In genomic region chr9:65812489-65812888, GRCh38 we compare ENCODE assay signal across 2 cellular contexts.
DNase-seq lines count a peak whose midpoint lies in the region; ATAC-seq, FAIRE-seq and TF ChIP-seq lines count a peak whose summit lies in the region.
"Not testable (repeated sequence)": the region's sequence is repeated elsewhere in the genome, so short reads cannot be mapped to it uniquely, and the experiment has no call there.

No MANE protein-coding gene starts in this region.

- not testable (repeated sequence) for H3K9me3 ChIP-seq in HEK293 (ENCODE audit: control insufficient read depth, insufficient read depth, low read depth, low read length); HepG2 (ENCODE audit: low read length)

- TF ChIP-seq CTCF in HEK293 (tag by site-specific recombination; IDR thresholded peaks at IDR 0.05); HepG2 (CRISPR knock-in tag; IDR thresholded peaks at IDR 0.05): not testable (repeated sequence)

- DNase-seq in HepG2 (ENCODE audit: low spot score), result not testable (repeated sequence)

- POLR2A ChIA-PET in HEK293 (lab: Yijun Ruan, JAX); HepG2 (lab: Yijun Ruan, JAX): not testable (repeated sequence)

- not testable (repeated sequence) for H3K79me2 ChIP-seq in HepG2 (ENCODE audit: insufficient read depth, low read length)

- not testable (repeated sequence) for ATAC-seq in HepG2

- H3K36me3 ChIP-seq in HEK293 (ENCODE audit: control insufficient read depth in 2 of 2, insufficient read depth in 1 of 2, low read length in 2 of 2); HepG2 (replicated peaks in 1 of 2; ENCODE audit: control insufficient read depth in 1 of 2, insufficient read depth in 2 of 2, low read length in 2 of 2): not testable (repeated sequence)

- WGBS in HepG2 (ENCODE audit: low lambda C conversion rate), result 0% methylated on average over 1 of the region's 1 CpG

- FAIRE-seq in HepG2 (lab: Jason Lieb, UNC), result not testable (repeated sequence)

- H3K4me2 ChIP-seq in HepG2 (ENCODE audit: low read depth, low read length), result not testable (repeated sequence)

- not testable (repeated sequence) for TF ChIP-seq RAD21 in HepG2 (CRISPR knock-in tag; IDR thresholded peaks at IDR 0.05)

- H3K4me3 ChIP-seq in HEK293 (ENCODE audit: low read depth, low read length); HepG2 (replicated peaks in 1 of 3; ENCODE audit: insufficient read depth in 1 of 3, low read depth in 2 of 3, low read length in 3 of 3): not testable (repeated sequence)

- intact Hi-C loops in HepG2 (cut with micrococcal nuclease; ENCODE audit: unreplicated experiment), result not testable (repeated sequence)

- not testable (repeated sequence) for H3K27me3 ChIP-seq in HepG2 (ENCODE audit: control insufficient read depth in 1 of 2, insufficient read depth in 2 of 2, low read length in 2 of 2)

- not testable (repeated sequence) for H2AFZ ChIP-seq in HepG2 (ENCODE audit: low read length)

- not testable (repeated sequence) for H4K20me1 ChIP-seq in HepG2 (ENCODE audit: insufficient read depth, low read length)

- TF ChIP-seq POLR2A in HepG2 (IDR thresholded peaks at IDR 0.05; ENCODE audit: insufficient read depth in 1 of 2, low read depth in 2 of 2, low read length in 2 of 2), result not testable (repeated sequence)

- in situ Hi-C loops in HepG2 (cut with HindIII; ENCODE audit: extremely low pct_ligation_motif_present, low pct_unique_long_range_greater_than_20kb), result not testable (repeated sequence)

- not testable (repeated sequence) for H3K4me1 ChIP-seq in HEK293 (ENCODE audit: control insufficient read depth, insufficient read depth, low read length); HepG2 (ENCODE audit: insufficient read depth, low read length)

- CTCF ChIA-PET in HEK293 (lab: Yijun Ruan, JAX); HepG2 (lab: Yijun Ruan, JAX; ENCODE audit: low intra/inter-chr PET ratio, low total read pairs): not testable (repeated sequence)

- H3K27ac ChIP-seq in HEK293 (ENCODE audit: extremely low read depth, low read depth, low read length); HepG2 (ENCODE audit: extremely low read length, insufficient read depth, low read length): not testable (repeated sequence)

- not testable (repeated sequence) for BruUV-seq in HepG2 (replicated peaks; lab: Mats Ljungman, UMichigan)

- not testable (repeated sequence) for TF ChIP-seq EP300 in HepG2 (IDR thresholded peaks at IDR 0.05; ENCODE audit: low read depth in 2 of 2, low read length in 2 of 2); HepG2 (CRISPR knock-in tag; IDR thresholded peaks at IDR 0.05; ENCODE audit: borderline replicate concordance)

- not testable (repeated sequence) for H3K9ac ChIP-seq in HepG2 (ENCODE audit: insufficient read depth, low read depth, low read length)

TF ChIP-seq in HEK293, 187 proteins besides CTCF, POLR2A, EP300 and RAD21:
- TF ChIP-seq, protein P1, sequence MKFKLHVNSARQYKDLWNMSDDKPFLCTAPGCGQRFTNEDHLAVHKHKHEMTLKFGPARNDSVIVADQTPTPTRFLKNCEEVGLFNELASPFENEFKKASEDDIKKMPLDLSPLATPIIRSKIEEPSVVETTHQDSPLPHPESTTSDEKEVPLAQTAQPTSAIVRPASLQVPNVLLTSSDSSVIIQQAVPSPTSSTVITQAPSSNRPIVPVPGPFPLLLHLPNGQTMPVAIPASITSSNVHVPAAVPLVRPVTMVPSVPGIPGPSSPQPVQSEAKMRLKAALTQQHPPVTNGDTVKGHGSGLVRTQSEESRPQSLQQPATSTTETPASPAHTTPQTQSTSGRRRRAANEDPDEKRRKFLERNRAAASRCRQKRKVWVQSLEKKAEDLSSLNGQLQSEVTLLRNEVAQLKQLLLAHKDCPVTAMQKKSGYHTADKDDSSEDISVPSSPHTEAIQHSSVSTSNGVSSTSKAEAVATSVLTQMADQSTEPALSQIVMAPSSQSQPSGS (tag by site-specific recombination; IDR thresholded peaks at IDR 0.05; ENCODE audit: low read depth), result peak; percentile 70; the same call in 1 of the 2 replicates

TF ChIP-seq in HepG2, 621 proteins besides CTCF, POLR2A, EP300 and RAD21:
- TF ChIP-seq ATF7 (IDR thresholded peaks at IDR 0.05) (peak; percentile 61), CREB1 (IDR thresholded peaks at IDR 0.05) (0 out of 2 replicates have a peak, but pooled peaks have one; percentile 28)
- not testable (repeated sequence) for TF ChIP-seq ATF7, CREB1 (CRISPR knock-in tag; IDR thresholded peaks at IDR 0.05)
